Comparison of ENCODE assay signal across 8 cellular contexts in genomic region chr17:2710804-2711607, GRCh38. TPM values are rescaled to one million over a fixed set of nuclear protein-coding genes. Genes with fewer than 3 reads are reported as not detected.
DNase-seq lines count a peak whose midpoint lies in the region; ATAC-seq, FAIRE-seq and TF ChIP-seq lines count a peak whose summit lies in the region.

No MANE protein-coding gene starts in this region.

- DNase-seq in A549 (ENCODE audit: low read depth in 1 of 2, low spot score in 1 of 2): no peak
- no peak for DNase-seq in activated B cell treated with CpG ODN at 0.5 μM for 24 hours
- no peak for DNase-seq in epithelial cell of esophagus (ENCODE audit: low read depth)
- peak in 1 of 2 donors; percentile 52 for DNase-seq in aorta
- no peak for DNase-seq in RCC 7860 (ENCODE audit: low spot score)

- intact Hi-C loops in activated B cell treated with CpG ODN at 0.5 μM for 24 hours (cut with micrococcal nuclease): loop anchor here (1.0 to 10.0 kb wide), 6 partner anchors 114 to 1656 kb away; partner anchors contain the start of genes METTL16, PAFAH1B1 and UBE2G1
- intact Hi-C loops in aorta (cut with DNase I): loop anchor here in 1 of 2 donors (5.0 kb wide), 1 partner anchor 199 kb away; the partner anchor contains the start of gene METTL16

- peak overlapping the region; percentile 90 for H3K4me3 Mint-ChIP-seq in activated B cell treated with CpG ODN at 0.5 μM for 24 hours
- H3K4me3 Mint-ChIP-seq in nephron: peak overlapping the region; percentile 90 to 95 (median 93)

- no peak for TF ChIP-seq RAD21 in A549 (conservative IDR thresholded peaks at IDR 0.05 in 1 of 2, IDR thresholded peaks at IDR 0.05 in 1 of 2)

- H3K4me2 ChIP-seq in A549: peak overlapping the region; percentile 95

- no peaks in the 10 kb centered on the region for H3K9me3 ChIP-seq in A549
- H3K9me3 ChIP-seq in aorta (ENCODE audit: control insufficient read depth, low read length): no peaks in the 10 kb centered on the region

- TF ChIP-seq POLR2A in A549 (IDR thresholded peaks at IDR 0.05; ENCODE audit: low read length): no peak

- CTCF ChIA-PET in A549 (lab: Yijun Ruan, JAX) (interaction anchor here (0.8 to 2.2 kb wide), 7 partner anchors 14 to 329 kb away, joined by 3 to 7 read pairs (median 5); no protein-coding TSS in a partner anchor), activated B cell treated with CpG ODN at 0.5 μM for 24 hours (lab: Charles Lee) (no interaction called here)

- TF ChIP-seq EP300 in A549 (IDR thresholded peaks at IDR 0.05): no peak

- H3K4me1 Mint-ChIP-seq in activated B cell treated with CpG ODN at 0.5 μM for 24 hours (peaks cover 41% of the 10 kb centered on the region), nephron (peaks cover 40% of the 10 kb centered on the region)

- H3K27ac ChIP-seq in A549 (peak overlapping the region; percentile 95 to 96), aorta (ENCODE audit: low read depth in 1 of 2, low read length in 2 of 2) (no peak overlapping the region)

- H3K4me1 ChIP-seq in A549: peaks cover 49% of the 10 kb centered on the region
- H3K4me1 ChIP-seq in aorta (ENCODE audit: control insufficient read depth in 1 of 2, insufficient read depth in 2 of 2, low read length in 2 of 2): peaks cover 0 to 2% of the 10 kb centered on the region in 2 donors

- no peaks in the 10 kb centered on the region for H3K27me3 Mint-ChIP-seq in activated B cell treated with CpG ODN at 0.5 μM for 24 hours
- H3K27me3 Mint-ChIP-seq in nephron (ENCODE audit: low read depth): no peaks in the 10 kb centered on the region

- H3K4me3 ChIP-seq in A549 (peak overlapping the region; percentile 96), epithelial cell of esophagus (ENCODE audit: low read length) (peak overlapping the region; percentile 90), aorta (ENCODE audit: low read length in 2 of 2) (peak overlapping the region; percentile 67 to 82)

- no peaks in the 10 kb centered on the region for H3K36me3 ChIP-seq in aorta (ENCODE audit: control insufficient read depth in 1 of 2, insufficient read depth in 2 of 2, low read length in 1 of 2)

- WGBS in A549 (ENCODE audit: missing lambda C conversion rate): 3% methylated on average over 12 of the region's 82 CpGs
- WGBS in aorta, 2 donors: 1% methylated on average over 58 to 82 of the region's 82 CpGs

- H3K9me3 Mint-ChIP-seq in activated B cell treated with CpG ODN at 0.5 μM for 24 hours (no peaks in the 10 kb centered on the region), nephron (no peaks in the 10 kb centered on the region)

- H3K27ac Mint-ChIP-seq in activated B cell treated with CpG ODN at 0.5 μM for 24 hours (peak overlapping the region; percentile 83), nephron (peak overlapping the region; percentile 50 to 95 (median 93))

- no peaks in the 10 kb centered on the region for H3K27me3 ChIP-seq in aorta (ENCODE audit: control insufficient read depth in 1 of 2, insufficient read depth in 2 of 2, low read length in 1 of 2)

- H3K36me3 Mint-ChIP-seq in activated B cell treated with CpG ODN at 0.5 μM for 24 hours (ENCODE audit: low read depth): peaks cover 1% of the 10 kb centered on the region
- H3K36me3 Mint-ChIP-seq in nephron (ENCODE audit: low read depth): no peaks in the 10 kb centered on the region

- peak; percentile 1 to 9; a peak in 3 of 6 replicates for ATAC-seq in A549
- ATAC-seq in GM18909 (IDR thresholded peaks at IDR 0.05; ENCODE audit: poor library complexity, unreplicated experiment): peak; percentile 22
- ATAC-seq in HG03342 (IDR thresholded peaks at IDR 0.05; ENCODE audit: unreplicated experiment): peak; percentile 22
- no peak for ATAC-seq in activated B cell treated with CpG ODN at 0.5 μM for 24 hours (ENCODE audit: low read depth)
- no peak for ATAC-seq in aorta (ENCODE audit: low FRiP score)

- POLR2A ChIA-PET in A549 (lab: Yijun Ruan, JAX) (no interaction called here), activated B cell treated with CpG ODN at 0.5 μM for 24 hours (lab: Charles Lee) (interaction anchor here (0.9 to 1.8 kb wide), 2 partner anchors 103 to 309 kb away, joined by 3 to 5 read pairs; no protein-coding TSS in a partner anchor)

- TF ChIP-seq CTCF in A549 (IDR thresholded peaks at IDR 0.05) (no peak), activated B cell treated with CpG ODN at 0.5 μM for 24 hours (IDR thresholded peaks at IDR 0.05) (no peak), epithelial cell of esophagus (IDR thresholded peaks at IDR 0.05; ENCODE audit: insufficient read depth, low read depth, low read length, missing control alignments) (no peak), nephron (IDR thresholded peaks at IDR 0.05; ENCODE audit: unreplicated experiment in 3 of 3) (no peak)

- FAIRE-seq in A549 (lab: Jason Lieb, UNC): no peak
- no peak for FAIRE-seq in RCC 7860 (lab: Jason Lieb, UNC)

TF ChIP-seq in A549, 52 proteins besides CTCF, POLR2A, EP300 and RAD21:
- TF ChIP-seq TFCP2L1 (CRISPR knock-in tag; IDR thresholded peaks at IDR 0.05) (0 out of 2 replicates have a peak, but pooled peaks have one; percentile 54), MAX (IDR thresholded peaks at IDR 0.05) (peak; percentile 47), ESRRA (IDR thresholded peaks at IDR 0.05; ENCODE audit: borderline replicate concordance, low read length) (peak; percentile 74; the same call in 1 of the 2 replicates), RNF2 (IDR thresholded peaks at IDR 0.05; ENCODE audit: borderline replicate concordance, low read depth) (no peak), RFX5 (IDR thresholded peaks at IDR 0.05) (no peak), FOSB (CRISPR knock-in tag; IDR thresholded peaks at IDR 0.05) (no peak), RARB (CRISPR knock-in tag; IDR thresholded peaks at IDR 0.05) (no peak), BHLHE40 (IDR thresholded peaks at IDR 0.05; ENCODE audit: low read depth, low read length) (peak; percentile 51; the same call in 1 of the 2 replicates), NPAS2 (CRISPR knock-in tag; IDR thresholded peaks at IDR 0.05; ENCODE audit: borderline replicate concordance) (peak; percentile 55), MYC (IDR thresholded peaks at IDR 0.05; ENCODE audit: borderline replicate concordance, low read length) (peak; percentile 58; the same call in 1 of the 2 replicates), TP53 (CRISPR knock-in tag; IDR thresholded peaks at IDR 0.05) (no peak), HOXA7 (CRISPR knock-in tag; IDR thresholded peaks at IDR 0.05) (no peak), JUN (IDR thresholded peaks at IDR 0.05) (no peak), ZNF302 (CRISPR knock-in tag; IDR thresholded peaks at IDR 0.05) (no peak), CBX2 (IDR thresholded peaks at IDR 0.05; ENCODE audit: borderline replicate concordance, low read depth) (no peak)
TF ChIP-seq in A549: peak in this region for 6.

RNA-seq across cellular contexts. Expression of gene CLUH, which starts 0.6 kb away (rescaled TPM):
- 23.5 and 23.6 TPM in 2 replicates for polyA plus RNA-seq in A549 (2011; rRNA removed)
- 105 and 145 TPM in 2 replicates for polyA plus RNA-seq in A549 (2012; cell fraction: cytosol; rRNA removed)
- polyA plus RNA-seq in A549 (2012; cell fraction: nucleus; rRNA removed): 466 and 990 TPM in 2 replicates
- 87.8 to 98.8 TPM (median 93.1 TPM) in 3 replicates for polyA plus RNA-seq in A549 (2017; fragmentation: RNase III; extraction: RNeasy Plus Mini Kit Qiagen cat#74134 plus additional on column Dnase treatment)
- polyA minus RNA-seq in A549 (2011; rRNA and poly(A)+ RNA removed): 18.8 and 35.7 TPM in 2 replicates
- 101 and 115 TPM in 2 replicates for total RNA-seq in activated B cell treated with CpG ODN at 0.5 μM for 24 hours
- 10 to 100 TPM; 33.5 to 35.1 TPM for total RNA-seq in aorta
- polyA plus RNA-seq in aorta: 10 to 100 TPM; 17.3 to 23.6 TPM

RNA-seq across cellular contexts. Expression of gene CCDC92B, which starts 38.4 kb away (rescaled TPM):
- 0.05 and 0.07 TPM in 2 replicates for polyA plus RNA-seq in A549 (2011; rRNA removed)
- 0.11 and 0.16 TPM in 2 replicates for polyA plus RNA-seq in A549 (2012; cell fraction: cytosol; rRNA removed)
- polyA plus RNA-seq in A549 (2012; cell fraction: nucleus; rRNA removed): 0.28 and 0.36 TPM in 2 replicates
- polyA plus RNA-seq in A549 (2017; fragmentation: RNase III; extraction: RNeasy Plus Mini Kit Qiagen cat#74134 plus additional on column Dnase treatment): 0.08 to 0.12 TPM (median 0.10 TPM) in 3 replicates
- 0.10 and 0.12 TPM in 2 replicates for polyA minus RNA-seq in A549 (2011; rRNA and poly(A)+ RNA removed)
- not detected in 2 replicates for total RNA-seq in activated B cell treated with CpG ODN at 0.5 μM for 24 hours
- under 1 TPM in 1 of 2 donors, not detected in 1; 0.18 TPM for total RNA-seq in aorta
- polyA plus RNA-seq in aorta: not detected

Comparison
In these comparisons a context has a peak if more than half of its experiments do, and no peak if none do; other contexts are left out.
1. ATAC-seq: peak in A549 (2 of 2), GM18909 (single experiment) and HG03342 (single experiment); none in activated B cell treated with CpG ODN at 0.5 μM for 24 hours (single experiment) and aorta (single experiment).
2. H3K27ac ChIP-seq: peak in A549 (2 of 2); none in aorta (0 of 2).
3. Peak in every context shown above with its lines, with median percentiles within 50 percentile points of each other: H3K4me3 ChIP-seq.